8 cellular contexts compared by ENCODE assay signal in genomic region chr9:133113163-133113927, GRCh38. TPM values are rescaled to one million over a fixed set of nuclear protein-coding genes. Genes with fewer than 3 reads are reported as not detected.
DNase-seq lines count a peak whose midpoint lies in the region; ATAC-seq, FAIRE-seq and TF ChIP-seq lines count a peak whose summit lies in the region.

No MANE protein-coding gene starts in this region.

- H3K27ac ChIP-seq in CD4-positive, CD25-positive, alpha-beta regulatory T cell (ENCODE audit: insufficient read depth, low read length, poor library complexity, severe bottlenecking) = peak overlapping the region; percentile 58
- no peak overlapping the region for H3K27ac ChIP-seq in ovary

- peak overlapping the region; percentile 68 to 84 (median 80) for H3K27ac Mint-ChIP-seq in CD4-positive, CD25-positive, alpha-beta regulatory T cell

- peak overlapping the region in 1 of 4 donors; percentile 48 for H3K4me3 Mint-ChIP-seq in CD4-positive, CD25-positive, alpha-beta regulatory T cell

- no peaks in the 10 kb centered on the region for H3K27me3 Mint-ChIP-seq in CD4-positive, CD25-positive, alpha-beta regulatory T cell

- 44 to 64% (median 50%) methylated on average over 19 of the region's 19 CpGs for WGBS in ovary, 3 donors

- no peak for ATAC-seq in CD4-positive, CD25-positive, alpha-beta regulatory T cell (ENCODE audit: low read depth in 2 of 2)
- ATAC-seq in GM21447 (IDR thresholded peaks at IDR 0.05; ENCODE audit: unreplicated experiment) = no peak
- ATAC-seq in HG03432 (IDR thresholded peaks at IDR 0.05; ENCODE audit: unreplicated experiment) = no peak

- H3K9me3 Mint-ChIP-seq in CD4-positive, CD25-positive, alpha-beta regulatory T cell = no peaks in the 10 kb centered on the region

- TF ChIP-seq EP300 in ovary (IDR thresholded peaks at IDR 0.05) = no peak

- peaks cover 36% of the 10 kb centered on the region for H3K36me3 ChIP-seq in CD4-positive, CD25-positive, alpha-beta regulatory T cell (ENCODE audit: control insufficient read depth, insufficient read depth, low read length)
- no peaks in the 10 kb centered on the region for H3K36me3 ChIP-seq in ovary

- peaks cover 0 to 59% (median 14%) of the 10 kb centered on the region in 4 donors for H3K4me1 Mint-ChIP-seq in CD4-positive, CD25-positive, alpha-beta regulatory T cell

- peaks cover 7% of the 10 kb centered on the region for H3K36me3 Mint-ChIP-seq in CD4-positive, CD25-positive, alpha-beta regulatory T cell

- no peak overlapping the region for H3K4me3 ChIP-seq in CD4-positive, CD25-positive, alpha-beta regulatory T cell (ENCODE audit: low read depth, low read length)
- H3K4me3 ChIP-seq in ovary = no peak overlapping the region

- FAIRE-seq in frontal cortex (lab: Jason Lieb, UNC) = no peak

- TF ChIP-seq POLR2A in ovary (IDR thresholded peaks at IDR 0.05) = no peak

- peaks cover 62% of the 10 kb centered on the region for H3K4me1 ChIP-seq in CD4-positive, CD25-positive, alpha-beta regulatory T cell (ENCODE audit: control insufficient read depth, insufficient read depth, low read length, poor library complexity, severe bottlenecking)
- peaks cover 27% of the 10 kb centered on the region for H3K4me1 ChIP-seq in ovary (ENCODE audit: insufficient read depth)

- intact Hi-C loops in ovary (cut with DNase I) = no loop called here

- TF ChIP-seq CTCF in ovary (IDR thresholded peaks at IDR 0.05) = no peak

- no peaks in the 10 kb centered on the region for H3K27me3 ChIP-seq in CD4-positive, CD25-positive, alpha-beta regulatory T cell (ENCODE audit: control insufficient read depth, insufficient read depth, low read length)
- H3K27me3 ChIP-seq in ovary = no peaks in the 10 kb centered on the region

- DNase-seq in CD4-positive, CD25-positive, alpha-beta regulatory T cell = no peak
- DNase-seq in UCSD-AML1 (lab: John Stamatoyannopoulos, UW; ENCODE audit: unreplicated experiment) = peak; percentile 76
- DNase-seq in fibroblast of gingiva (ENCODE audit: low read depth) = peak; percentile 36
- peak in 4 of 5 donors; percentile 26 to 58 (median 46) for DNase-seq in ovary
- DNase-seq in frontal cortex (ENCODE audit: low spot score in 2 of 2) = no peak
- DNase-seq in H4 (ENCODE audit: low spot score) = no peak

- no peaks in the 10 kb centered on the region for H3K9me3 ChIP-seq in CD4-positive, CD25-positive, alpha-beta regulatory T cell (ENCODE audit: control insufficient read depth in 2 of 2, low read length in 2 of 2)
- H3K9me3 ChIP-seq in ovary = no peaks in the 10 kb centered on the region

RNA-seq across cellular contexts. Expression of gene RALGDS, which starts 7.7 kb away (rescaled TPM):
- total RNA-seq in CD4-positive, CD25-positive, alpha-beta regulatory T cell = 228 TPM
- polyA plus RNA-seq in CD4-positive, CD25-positive, alpha-beta regulatory T cell = 10 to 100 TPM; 34.6 to 64.2 (median 49.2) TPM
- total RNA-seq in ovary (100 to 1,000 TPM in 1 of 7 donors, 10 to 100 TPM in 6; 26.6 to 139 (median 48.8) TPM), frontal cortex (79.9 TPM)
- 10 to 100 TPM; 26.2 to 55.4 TPM for polyA plus RNA-seq in ovary
- 11.9 and 12.6 TPM in 2 replicates for total RNA-seq in H4 (2014; rRNA removed; shearing (Covaris generic))

RNA-seq across cellular contexts. Expression of gene GBGT1, which starts 50.4 kb away (rescaled TPM):
- total RNA-seq in CD4-positive, CD25-positive, alpha-beta regulatory T cell = 1.5 TPM
- polyA plus RNA-seq in CD4-positive, CD25-positive, alpha-beta regulatory T cell = 1 to 10 TPM in 1 of 4 donors, under 1 TPM in 1, not detected in 2; 0.67 to 1.6 TPM
- total RNA-seq in ovary = 10 to 100 TPM; 11.0 to 43.3 (median 25.9) TPM
- polyA plus RNA-seq in ovary = 10 to 100 TPM in 1 of 2 donors, 1 to 10 TPM in 1; 3.9 to 12.9 TPM
- 2.0 TPM for total RNA-seq in frontal cortex
- not detected in 2 replicates for total RNA-seq in H4 (2014; rRNA removed; shearing (Covaris generic))

RNA-seq across cellular contexts. Expression of gene CEL, which starts 51.6 kb away (rescaled TPM):
- 0.37 TPM for total RNA-seq in CD4-positive, CD25-positive, alpha-beta regulatory T cell
- not detected for polyA plus RNA-seq in CD4-positive, CD25-positive, alpha-beta regulatory T cell
- 10 to 100 TPM in 1 of 7 donors, 1 to 10 TPM in 6; 1.8 to 13.6 (median 2.9) TPM for total RNA-seq in ovary
- polyA plus RNA-seq in ovary = 1 to 10 TPM; 1.3 TPM
- total RNA-seq in frontal cortex = 0.41 TPM
- 0.06 and 0.14 TPM in 2 replicates for total RNA-seq in H4 (2014; rRNA removed; shearing (Covaris generic))

Comparison
In these comparisons a context has a peak if more than half of its experiments do, and no peak if none do; other contexts are left out.
1. DNase-seq: peak in UCSD-AML1 (single experiment), fibroblast of gingiva (single experiment) and ovary (4 of 5); none in CD4-positive, CD25-positive, alpha-beta regulatory T cell (0 of 3), frontal cortex (0 of 2) and H4 (single experiment).